8 cellular contexts compared by ENCODE assay signal in the genomic region with DNA sequence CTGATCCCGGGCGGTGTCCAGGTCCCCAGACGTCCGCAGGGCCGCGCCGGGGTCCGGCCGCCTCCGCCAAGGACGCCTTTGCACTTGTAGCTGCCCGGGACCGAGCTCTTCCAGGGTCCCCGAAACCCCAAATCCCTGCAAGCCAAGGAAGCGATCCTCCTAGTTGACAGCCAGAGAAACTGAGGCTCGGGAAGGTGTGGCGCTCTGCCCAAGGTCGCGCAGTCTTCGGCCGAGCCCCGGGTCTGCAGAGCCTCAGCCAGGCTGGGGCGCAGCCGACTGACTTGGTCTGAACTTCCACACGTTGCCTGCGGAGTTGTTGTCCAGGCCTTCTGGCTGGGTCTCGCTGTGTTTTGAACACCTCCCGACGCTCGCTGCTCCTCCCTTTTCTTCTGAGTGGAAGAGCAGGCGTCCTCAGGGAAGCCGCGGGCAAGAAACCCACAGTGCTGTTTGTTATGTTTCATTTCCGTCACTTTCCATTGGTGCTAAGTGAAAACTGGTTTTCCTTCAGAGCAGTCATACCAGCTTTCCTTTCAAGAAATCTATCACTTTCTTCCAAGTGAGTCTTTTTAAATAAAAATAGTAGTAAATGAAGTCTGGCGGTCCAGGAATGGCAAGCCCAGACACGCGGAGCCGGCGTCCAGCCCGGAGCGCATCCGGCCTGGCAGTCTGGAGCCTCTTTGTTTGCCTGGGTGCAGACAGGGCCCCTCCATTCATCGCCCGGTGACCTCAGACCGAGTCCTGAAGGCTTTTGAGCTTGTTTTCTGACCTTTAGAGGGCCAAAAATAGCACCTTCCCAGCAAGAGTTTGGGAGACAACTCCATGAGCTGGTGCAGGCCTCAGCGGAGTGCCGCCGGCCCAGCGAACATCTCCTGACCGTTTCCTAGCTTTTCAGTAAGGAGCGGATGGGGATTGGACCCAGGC. TPM values are rescaled to one million over a fixed set of nuclear protein-coding genes. Genes with fewer than 3 reads are reported as not detected.
DNase-seq lines count a peak whose midpoint lies in the region; ATAC-seq and TF ChIP-seq lines count a peak whose summit lies in the region.

No MANE protein-coding gene starts in this region.

- peak overlapping the region; percentile 84 for H3K4me2 ChIP-seq in trophoblast cell (ENCODE audit: low read length)

- no peak overlapping the region for H3K23ac ChIP-seq in trophoblast cell (ENCODE audit: low read length)

- peak overlapping the region; percentile 4 for H2AK5ac ChIP-seq in trophoblast cell (ENCODE audit: low read length)

- peak overlapping the region; percentile 82 for H2BK12ac ChIP-seq in trophoblast cell (ENCODE audit: low read length)

- H3K36me3 ChIP-seq in heart right ventricle (peaks cover 0 to 36% (median 0%) of the 10 kb centered on the region in 9 donors), trophoblast cell (ENCODE audit: control insufficient read depth in 1 of 2, insufficient read depth in 2 of 2, low read length in 2 of 2) (peaks cover 0 to 2% of the 10 kb centered on the region in 2 experiments)

- intact Hi-C loops in heart right ventricle (cut with DNase I), result loop anchor here in 3 of 10 donors (2.0 to 5.0 kb wide), 3 partner anchors 33 to 38 kb away; partner anchors contain the start of genes AURKA (in 2 of the 3) and CSTF1 (in 2 of the 3)

- ATAC-seq in HG02623 (IDR thresholded peaks at IDR 0.05; ENCODE audit: unreplicated experiment), result peak; percentile 20
- peak; percentile 41 to 72 (median 60) for ATAC-seq in heart right ventricle
- ATAC-seq in GM18870 (IDR thresholded peaks at IDR 0.05; ENCODE audit: unreplicated experiment), result no peak

- peak overlapping the region; percentile 90 for H4K12ac ChIP-seq in trophoblast cell (ENCODE audit: low read depth, low read length)

- H3K79me1 ChIP-seq in trophoblast cell (ENCODE audit: low read length), result peaks cover 15% of the 10 kb centered on the region

- TF ChIP-seq CTCF in heart right ventricle (IDR thresholded peaks at IDR 0.05), result no peak

- H3K4me3 ChIP-seq in heart right ventricle (peak overlapping the region; percentile 72 to 95 (median 90)), trophoblast cell (ENCODE audit: low read depth, low read length) (peak overlapping the region; percentile 91)

- H3K27ac ChIP-seq in heart right ventricle (peak overlapping the region; percentile 72 to 97 (median 91)), trophoblast cell (ENCODE audit: low read depth, low read length) (peak overlapping the region; percentile 81)

- H3K9ac ChIP-seq in trophoblast cell (ENCODE audit: low read length), result peak overlapping the region; percentile 36

- peak overlapping the region; percentile 30 for H3K4ac ChIP-seq in trophoblast cell (ENCODE audit: low read depth, low read length)

- H4K91ac ChIP-seq in trophoblast cell (ENCODE audit: low read depth, low read length), result peak overlapping the region; percentile 90

- DNase-seq in activated T-cell treated with anti-CD3 and anti-CD28 coated beads for 24 hours (ENCODE audit: low read depth), result peak; percentile 4
- DNase-seq in activated T-cell treated with anti-CD3 and anti-CD28 coated beads for 4 hours, result no peak
- peak; percentile 56 to 84 for DNase-seq in NCI-H526 (lab: John Stamatoyannopoulos, UW)
- DNase-seq in amygdala (lab: John Stamatoyannopoulos, UW), result peak in 29 of 56 donors; percentile 8 to 63 (median 29)
- DNase-seq in heart right ventricle, result peak; percentile 39 to 61
- peak; percentile 49 to 70 for DNase-seq in trophoblast cell

- 2 to 3% methylated on average over 51 of the region's 51 CpGs for WGBS in heart right ventricle, 2 donors
- no CpG with 5 or more reads among the region's 51 CpGs for WGBS in trophoblast cell (ENCODE audit: extremely low coverage, insufficient coverage, insufficient read length)

- peak overlapping the region; percentile 75 for H2AFZ ChIP-seq in trophoblast cell (ENCODE audit: insufficient read depth, low read length, poor library complexity)

- H3K27me3 ChIP-seq in heart right ventricle (no peaks in the 10 kb centered on the region), trophoblast cell (ENCODE audit: insufficient read depth, low read length) (no peaks in the 10 kb centered on the region)

- peak overlapping the region; percentile 74 for H2BK120ac ChIP-seq in trophoblast cell (ENCODE audit: insufficient read depth, low read length, poor library complexity)

- peaks cover 5% of the 10 kb centered on the region for H3K79me2 ChIP-seq in trophoblast cell (ENCODE audit: control insufficient read depth, insufficient read depth, low read length, poor library complexity)

- H3K9me3 ChIP-seq in heart right ventricle (no peaks in the 10 kb centered on the region), trophoblast cell (ENCODE audit: insufficient read depth, low read depth, low read length) (no peaks in the 10 kb centered on the region)

- peak overlapping the region; percentile 81 for H4K8ac ChIP-seq in trophoblast cell (ENCODE audit: low read depth, low read length)

- H3K18ac ChIP-seq in trophoblast cell (ENCODE audit: low read length), result peak overlapping the region; percentile 72

- peak overlapping the region; percentile 84 for H3K14ac ChIP-seq in trophoblast cell (ENCODE audit: low read length)

- H3K4me1 ChIP-seq in heart right ventricle (peaks cover 7 to 50% (median 34%) of the 10 kb centered on the region in 9 donors), trophoblast cell (ENCODE audit: control insufficient read depth in 1 of 2, insufficient read depth in 2 of 2, low read length in 2 of 2) (peaks cover 11% of the 10 kb centered on the region in 2 experiments)

- H2BK5ac ChIP-seq in trophoblast cell (ENCODE audit: low read depth, low read length, poor library complexity), result peak overlapping the region; percentile 80

RNA-seq across cellular contexts. Expression of gene FAM210B, which starts 0.7 kb away (rescaled TPM):
- total RNA-seq in heart right ventricle, result 10 to 100 TPM; 48.8 to 85.2 (median 57.6) TPM
- polyA plus RNA-seq in heart right ventricle, result 10 to 100 TPM; 27.1 to 36.2 TPM
- 65.1 and 68.4 TPM in 2 replicates for polyA plus RNA-seq in trophoblast cell (2013)

RNA-seq across cellular contexts. Expression of gene AURKA, which starts 32.5 kb away (rescaled TPM):
- total RNA-seq in heart right ventricle, result 10 to 100 TPM in 1 of 10 donors, 1 to 10 TPM in 9; 3.9 to 12.2 (median 7.5) TPM
- 10 to 100 TPM in 1 of 2 donors, 1 to 10 TPM in 1; 2.4 to 11.0 TPM for polyA plus RNA-seq in heart right ventricle
- 77.5 and 77.9 TPM in 2 replicates for polyA plus RNA-seq in trophoblast cell (2013)

RNA-seq across cellular contexts. Expression of gene CSTF1, which starts 33.0 kb away (rescaled TPM):
- 10 to 100 TPM; 16.3 to 23.7 (median 21.6) TPM for total RNA-seq in heart right ventricle
- polyA plus RNA-seq in heart right ventricle, result 10 to 100 TPM in 1 of 2 donors, 1 to 10 TPM in 1; 3.7 to 11.3 TPM
- polyA plus RNA-seq in trophoblast cell (2013), result 29.1 and 30.3 TPM in 2 replicates

RNA-seq across cellular contexts. Expression of gene CASS4, which starts 52.6 kb away (rescaled TPM):
- total RNA-seq in heart right ventricle, result 1 to 10 TPM in 1 of 10 donors, under 1 TPM in 9; 0.22 to 2.8 (median 0.77) TPM
- under 1 TPM; 0.35 to 0.37 TPM for polyA plus RNA-seq in heart right ventricle
- 0.22 and 0.29 TPM in 2 replicates for polyA plus RNA-seq in trophoblast cell (2013)
